In the genomic region with DNA sequence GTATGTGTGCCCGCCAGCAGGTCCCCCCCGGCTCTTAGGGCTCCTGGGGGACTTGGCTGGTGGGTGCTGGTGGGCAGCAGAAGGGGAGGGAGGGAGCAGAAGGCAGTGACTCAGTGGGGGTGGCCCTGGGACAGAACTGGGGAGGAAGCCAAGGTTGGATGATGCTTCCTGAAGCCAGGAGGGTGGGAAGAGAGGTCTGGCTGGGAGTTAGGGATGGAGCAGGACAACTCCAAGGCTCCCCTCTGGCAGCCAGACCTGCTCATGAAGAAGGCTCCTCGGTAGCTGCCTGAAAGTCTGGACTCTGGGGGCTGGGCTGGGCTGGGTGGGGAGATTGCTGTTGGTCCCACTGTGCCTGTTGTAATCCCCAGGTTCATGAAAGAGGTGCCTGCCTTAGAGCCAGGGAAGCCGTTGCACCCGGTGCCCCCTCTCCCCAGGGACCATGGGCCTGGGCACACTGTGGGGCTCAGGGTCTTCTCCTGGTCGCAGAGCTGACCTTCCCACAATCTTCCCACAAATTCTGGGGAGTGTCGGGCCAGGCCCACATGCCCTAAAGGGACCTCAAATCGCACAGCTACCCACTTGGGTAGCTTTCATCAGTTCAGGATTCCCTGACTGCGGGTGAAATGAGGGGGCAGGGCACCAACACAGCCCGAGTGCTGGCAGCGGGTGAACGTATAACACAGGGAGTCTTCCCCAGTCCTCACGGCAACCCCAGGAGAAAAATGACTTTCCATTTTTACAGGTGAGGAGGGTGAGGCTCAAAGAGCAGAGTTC, we compare ENCODE assay signal across 8 cellular contexts. TPM values are rescaled to one million over a fixed set of nuclear protein-coding genes. Genes with fewer than 3 reads are reported as not detected.
DNase-seq lines count a peak whose midpoint lies in the region; ATAC-seq lines count a peak whose summit lies in the region.

No MANE protein-coding gene starts in this region.

- peak overlapping the region; percentile 81 for H3K4me3 Mint-ChIP-seq in activated naive CD4-positive, alpha-beta T cell treated with anti-CD3 and anti-CD28 coated beads, Interleukin-2, amount 10 ng/mL, durations not matched to agents 7 days and 5 days
- H3K4me3 Mint-ChIP-seq in activated CD4-positive, alpha-beta memory T cell treated with anti-CD3 and anti-CD28 coated beads for 36 hours = peak overlapping the region; percentile 86
- H3K4me3 Mint-ChIP-seq in stimulated activated memory B cell treated with anti-CD40 and anti-IgM and Interleukin-4, amounts not matched to agents 10 μg/mL and 1 μg/mL and 100 μg/mL, for 72 hours = peak overlapping the region; percentile 70

- H3K27me3 Mint-ChIP-seq in activated naive CD4-positive, alpha-beta T cell treated with anti-CD3 and anti-CD28 coated beads, Interleukin-2, amount 10 ng/mL, durations not matched to agents 7 days and 5 days = no peaks in the 10 kb centered on the region
- H3K27me3 Mint-ChIP-seq in activated CD4-positive, alpha-beta memory T cell treated with anti-CD3 and anti-CD28 coated beads for 36 hours = no peaks in the 10 kb centered on the region
- H3K27me3 Mint-ChIP-seq in stimulated activated memory B cell treated with anti-CD40 and anti-IgM and Interleukin-4, amounts not matched to agents 10 μg/mL and 1 μg/mL and 100 μg/mL, for 72 hours = no peaks in the 10 kb centered on the region

- intact Hi-C loops in activated CD4-positive, alpha-beta memory T cell treated with anti-CD3 and anti-CD28 coated beads for 36 hours (cut with micrococcal nuclease) = loop anchor here (2.0 kb wide), 2 partner anchors 31 to 121 kb away; partner anchors contain the start of gene FHOD1
- intact Hi-C loops in right cardiac atrium (cut with DNase I) = no loop called here

- H3K9me3 ChIP-seq in right cardiac atrium (ENCODE audit: control insufficient read depth, low read length) = no peaks in the 10 kb centered on the region

- H3K4me1 Mint-ChIP-seq in activated naive CD4-positive, alpha-beta T cell treated with anti-CD3 and anti-CD28 coated beads, Interleukin-2, amount 10 ng/mL, durations not matched to agents 7 days and 5 days = peaks cover 15% of the 10 kb centered on the region
- peaks cover 20% of the 10 kb centered on the region for H3K4me1 Mint-ChIP-seq in activated CD4-positive, alpha-beta memory T cell treated with anti-CD3 and anti-CD28 coated beads for 36 hours (ENCODE audit: low read depth)
- H3K4me1 Mint-ChIP-seq in stimulated activated memory B cell treated with anti-CD40 and anti-IgM and Interleukin-4, amounts not matched to agents 10 μg/mL and 1 μg/mL and 100 μg/mL, for 72 hours = peaks cover 10% of the 10 kb centered on the region

- 68% methylated on average over 13 of the region's 13 CpGs for WGBS in right cardiac atrium

- H3K27ac Mint-ChIP-seq in activated naive CD4-positive, alpha-beta T cell treated with anti-CD3 and anti-CD28 coated beads, Interleukin-2, amount 10 ng/mL, durations not matched to agents 7 days and 5 days = peak overlapping the region; percentile 73
- peak overlapping the region; percentile 88 for H3K27ac Mint-ChIP-seq in activated CD4-positive, alpha-beta memory T cell treated with anti-CD3 and anti-CD28 coated beads for 36 hours
- peak overlapping the region; percentile 68 for H3K27ac Mint-ChIP-seq in stimulated activated memory B cell treated with anti-CD40 and anti-IgM and Interleukin-4, amounts not matched to agents 10 μg/mL and 1 μg/mL and 100 μg/mL, for 72 hours

- CTCF ChIA-PET in activated naive CD4-positive, alpha-beta T cell treated with anti-CD3 and anti-CD28 coated beads, Interleukin-2, amount 10 ng/mL, durations not matched to agents 7 days and 5 days (lab: Charles Lee) = interaction anchor here (0.6 to 3.6 kb wide), 16 partner anchors 9 to 148 kb away, joined by 3 to 16 read pairs (median 4); partner anchors contain the start of genes SLC9A5 and TMEM208
- CTCF ChIA-PET in activated CD4-positive, alpha-beta memory T cell treated with anti-CD3 and anti-CD28 coated beads for 36 hours (lab: Charles Lee) = interaction anchor here (0.6 to 2.8 kb wide), 29 partner anchors 9 to 203 kb away, joined by 3 to 15 read pairs (median 4); partner anchors contain the start of genes ATP6V0D1, FHOD1, SLC9A5 and TMEM208

- POLR2A ChIA-PET in activated CD4-positive, alpha-beta memory T cell treated with anti-CD3 and anti-CD28 coated beads for 36 hours (lab: Charles Lee) = interaction anchor here (1.0 to 2.0 kb wide), 4 partner anchors 14 to 34 kb away, joined by 4 to 9 read pairs (median 6); no protein-coding TSS in a partner anchor

- H3K27me3 ChIP-seq in right cardiac atrium (ENCODE audit: control insufficient read depth, insufficient read depth) = no peaks in the 10 kb centered on the region

- peak overlapping the region; percentile 40 for H3K27ac ChIP-seq in right cardiac atrium (ENCODE audit: low read length)

- H3K9me3 Mint-ChIP-seq in activated naive CD4-positive, alpha-beta T cell treated with anti-CD3 and anti-CD28 coated beads, Interleukin-2, amount 10 ng/mL, durations not matched to agents 7 days and 5 days = no peaks in the 10 kb centered on the region
- no peaks in the 10 kb centered on the region for H3K9me3 Mint-ChIP-seq in activated CD4-positive, alpha-beta memory T cell treated with anti-CD3 and anti-CD28 coated beads for 36 hours
- no peaks in the 10 kb centered on the region for H3K9me3 Mint-ChIP-seq in stimulated activated memory B cell treated with anti-CD40 and anti-IgM and Interleukin-4, amounts not matched to agents 10 μg/mL and 1 μg/mL and 100 μg/mL, for 72 hours

- peaks cover 15% of the 10 kb centered on the region for H3K36me3 Mint-ChIP-seq in activated naive CD4-positive, alpha-beta T cell treated with anti-CD3 and anti-CD28 coated beads, Interleukin-2, amount 10 ng/mL, durations not matched to agents 7 days and 5 days
- H3K36me3 Mint-ChIP-seq in activated CD4-positive, alpha-beta memory T cell treated with anti-CD3 and anti-CD28 coated beads for 36 hours = peaks cover 13% of the 10 kb centered on the region
- H3K36me3 Mint-ChIP-seq in stimulated activated memory B cell treated with anti-CD40 and anti-IgM and Interleukin-4, amounts not matched to agents 10 μg/mL and 1 μg/mL and 100 μg/mL, for 72 hours = peaks cover 7% of the 10 kb centered on the region

- peaks cover 2% of the 10 kb centered on the region for H3K4me1 ChIP-seq in right cardiac atrium (ENCODE audit: control insufficient read depth, insufficient read depth, low read length)

- peak overlapping the region; percentile 59 for H3K4me3 ChIP-seq in right cardiac atrium (ENCODE audit: low read length)

- ATAC-seq in right cardiac atrium = peak; percentile 24 to 64
- ATAC-seq in stimulated activated memory B cell treated with anti-CD40 and anti-IgM and Interleukin-4, amounts not matched to agents 10 μg/mL and 1 μg/mL and 100 μg/mL, for 72 hours = no peak
- ATAC-seq in HG02623 (IDR thresholded peaks at IDR 0.05; ENCODE audit: unreplicated experiment) = no peak
- ATAC-seq in GM18873 (IDR thresholded peaks at IDR 0.05; ENCODE audit: low FRiP score, unreplicated experiment) = no peak
- no peak for ATAC-seq in GM19023 (IDR thresholded peaks at IDR 0.05; ENCODE audit: unreplicated experiment)

- no peak for DNase-seq in activated naive CD4-positive, alpha-beta T cell treated with anti-CD3 and anti-CD28 coated beads, Interleukin-2, amount 10 ng/mL, durations not matched to agents 7 days and 5 days
- no peak for DNase-seq in activated naive CD4-positive, alpha-beta T cell treated with Interleukin-2 at 50 U/mL for 16 hours
- DNase-seq in activated CD4-positive, alpha-beta memory T cell treated with anti-CD3 and anti-CD28 coated beads for 36 hours = no peak
- DNase-seq in right cardiac atrium = peak in 1 of 3 donors; percentile 59

RNA-seq across cellular contexts. Expression of gene PLEKHG4, which starts 1.1 kb away (rescaled TPM):
- total RNA-seq in activated CD4-positive, alpha-beta memory T cell treated with anti-CD3 and anti-CD28 coated beads for 36 hours = 10 to 100 TPM; 22.7 to 24.6 TPM
- 1 to 10 TPM; 2.2 to 2.8 (median 2.5) TPM for total RNA-seq in right cardiac atrium
- 2.2 TPM for polyA plus RNA-seq in right cardiac atrium

RNA-seq across cellular contexts. Expression of gene SLC9A5, which starts 29.4 kb away (rescaled TPM):
- 1 to 10 TPM; 5.9 to 6.1 TPM for total RNA-seq in activated CD4-positive, alpha-beta memory T cell treated with anti-CD3 and anti-CD28 coated beads for 36 hours
- total RNA-seq in right cardiac atrium = 1 to 10 TPM; 2.2 to 2.9 (median 2.5) TPM
- 1.9 TPM for polyA plus RNA-seq in right cardiac atrium

RNA-seq across cellular contexts. Expression of gene FHOD1, which starts 30.9 kb away (rescaled TPM):
- total RNA-seq in activated CD4-positive, alpha-beta memory T cell treated with anti-CD3 and anti-CD28 coated beads for 36 hours = 100 to 1,000 TPM in 1 of 2 experiments, 10 to 100 TPM in 1; 96.3 to 111 TPM
- 10 to 100 TPM; 16.9 to 32.1 (median 19.4) TPM for total RNA-seq in right cardiac atrium
- 20.5 TPM for polyA plus RNA-seq in right cardiac atrium

RNA-seq across cellular contexts. Expression of gene KCTD19, which starts 48.4 kb away (rescaled TPM):
- 1 to 10 TPM; 1.2 to 2.5 TPM for total RNA-seq in activated CD4-positive, alpha-beta memory T cell treated with anti-CD3 and anti-CD28 coated beads for 36 hours
- total RNA-seq in right cardiac atrium = under 1 TPM in 1 of 4 donors, not detected in 3; 0.06 TPM
- polyA plus RNA-seq in right cardiac atrium = 0.07 TPM

RNA-seq across cellular contexts. Expression of gene LRRC36, which starts 48.4 kb away (rescaled TPM):
- under 1 TPM; 0.63 to 1.00 TPM for total RNA-seq in activated CD4-positive, alpha-beta memory T cell treated with anti-CD3 and anti-CD28 coated beads for 36 hours
- total RNA-seq in right cardiac atrium = under 1 TPM; 0.11 to 0.42 (median 0.29) TPM
- 0.36 TPM for polyA plus RNA-seq in right cardiac atrium

Comparison
In these comparisons a context has a peak if more than half of its experiments do, and no peak if none do; other contexts are left out.
1. ATAC-seq: peak in right cardiac atrium (2 of 2); none in stimulated activated memory B cell treated with anti-CD40 and anti-IgM and Interleukin-4, amounts not matched to agents 10 μg/mL and 1 μg/mL and 100 μg/mL, for 72 hours (single experiment), HG02623 (single experiment), GM18873 (single experiment) and GM19023 (single experiment).
2. RNA of gene PLEKHG4, which starts 1.1 kb away (total RNA-seq): 22.7 to 24.6 TPM in activated CD4-positive, alpha-beta memory T cell treated with anti-CD3 and anti-CD28 coated beads for 36 hours; 2.2 to 2.8 TPM in right cardiac atrium; every median in the first group is over 4 times any median in the second.
3. Peak in every context shown above with its lines, with median percentiles within 50 percentile points of each other: H3K27ac Mint-ChIP-seq and H3K4me3 Mint-ChIP-seq.